In the genomic region with DNA sequence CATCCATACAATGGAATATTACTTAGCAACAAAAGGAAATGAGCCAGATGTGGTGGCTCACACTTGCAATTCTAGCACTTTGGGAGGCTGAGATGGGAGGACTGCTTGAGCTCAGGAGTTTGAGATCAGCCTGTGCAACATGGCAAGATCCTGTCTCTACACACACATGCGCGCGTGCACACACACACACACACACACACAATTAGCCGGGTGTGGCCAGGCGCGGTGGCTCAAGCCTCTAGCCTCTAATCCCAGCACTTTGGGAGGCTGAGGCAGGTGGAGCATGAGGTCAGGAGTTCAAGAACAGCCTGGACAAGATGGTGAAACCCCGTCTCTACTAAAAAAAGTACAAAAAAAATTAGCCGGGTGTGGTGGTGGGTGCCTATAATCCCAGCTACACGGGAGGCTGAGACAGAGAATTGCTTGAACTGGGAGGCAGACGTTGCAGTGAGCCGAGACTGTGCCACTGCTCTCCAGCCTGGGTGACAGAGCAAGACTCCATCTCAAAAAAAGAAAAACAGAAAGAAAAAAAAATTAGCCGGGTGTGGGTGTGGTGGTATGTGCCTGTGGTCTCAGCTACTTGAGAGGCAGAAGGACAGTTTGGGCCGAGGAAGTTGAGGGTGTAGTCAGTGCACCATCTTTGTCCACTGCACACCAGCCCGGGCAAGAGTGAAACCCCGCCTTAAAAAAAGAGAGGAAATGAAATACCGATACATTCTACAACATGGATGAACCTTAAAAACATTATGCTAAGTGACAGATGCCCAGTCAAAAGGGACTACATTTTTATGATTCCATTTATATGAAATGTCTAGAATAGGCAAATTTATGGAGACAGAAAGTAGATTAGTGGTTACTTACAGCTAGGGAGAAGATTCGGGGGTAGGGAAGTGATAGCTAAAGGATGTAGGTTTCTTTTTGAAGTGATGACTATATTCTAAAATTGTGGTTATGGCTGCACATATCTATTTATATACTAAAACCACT, we compare ENCODE assay signal across 9 cellular contexts. TPM values are rescaled to one million over a fixed set of nuclear protein-coding genes. Genes with fewer than 3 reads are reported as not detected.
A peak's percentile ranks its signal among the peaks of the same experiment; 100 is the strongest.
DNase-seq lines count a peak whose midpoint lies in the region; ATAC-seq and TF ChIP-seq lines count a peak whose summit lies in the region.
"Had no signal": no experiment of that assay in that cellular context is flagged by ENCODE, and none has a peak within 500 bp of the region (broad histone marks: within the 10 kb centered on the region; RNA-seq: fewer than 3 reads in every experiment).

No MANE protein-coding gene starts in this region.

- ATAC-seq in GM19372 (IDR thresholded peaks at IDR 0.05; ENCODE audit: low read depth, unreplicated experiment) = peak; percentile 64
- ATAC-seq in HG03175 (IDR thresholded peaks at IDR 0.05; ENCODE audit: unreplicated experiment) = peak; percentile 63

- peaks cover 17 to 21% (median 19%) of the 10 kb centered on the region in 10 experiments for H3K4me1 ChIP-seq in BLaER1 treated with 17β-estradiol and CSF1 and Interleukin-3, amounts not matched to agents 10 nM and 100 nM
- H3K4me1 ChIP-seq in vagina (no peaks in the 10 kb centered on the region), ascending aorta (no peaks in the 10 kb centered on the region)
- H3K4me1 ChIP-seq: SJSA1 had no signal

- no peaks in the 10 kb centered on the region for H3K27me3 ChIP-seq in BLaER1 treated with 17β-estradiol and CSF1 and Interleukin-3, amounts not matched to agents 10 nM and 100 nM
- no peaks in the 10 kb centered on the region for H3K27me3 ChIP-seq in dorsolateral prefrontal cortex
- no peaks in the 10 kb centered on the region for H3K27me3 ChIP-seq in vagina
- H3K27me3 ChIP-seq in ascending aorta = no peaks in the 10 kb centered on the region
- H3K27me3 ChIP-seq: SJSA1 had no signal

- TF ChIP-seq POLR2A in vagina (IDR thresholded peaks at IDR 0.05) = no peak

- peak overlapping the region; percentile 40 to 90 (median 68) for H3K4me2 ChIP-seq in BLaER1 treated with 17β-estradiol and CSF1 and Interleukin-3, amounts not matched to agents 10 nM and 100 nM

- H3K9me3 ChIP-seq in BLaER1 treated with 17β-estradiol and CSF1 and Interleukin-3, amounts not matched to agents 10 nM and 100 nM (replicated peaks in 1 of 11) = peaks cover 6 to 35% (median 28%) of the 10 kb centered on the region in 11 experiments; a peak in 19 of 22 replicates
- H3K9me3 ChIP-seq in vagina = no peaks in the 10 kb centered on the region
- no peaks in the 10 kb centered on the region for H3K9me3 ChIP-seq in ascending aorta
- H3K9me3 ChIP-seq: SJSA1 had no signal

- peaks cover 61 to 100% (median 90%) of the 10 kb centered on the region in 11 experiments for H3K36me3 ChIP-seq in BLaER1 treated with 17β-estradiol and CSF1 and Interleukin-3, amounts not matched to agents 10 nM and 100 nM
- peaks cover 4 to 39% of the 10 kb centered on the region in 2 donors for H3K36me3 ChIP-seq in vagina
- peaks cover 15 to 44% of the 10 kb centered on the region in 2 donors for H3K36me3 ChIP-seq in ascending aorta

- intact Hi-C loops in dorsolateral prefrontal cortex (cut with DNase I) (no loop called here), vagina (cut with DNase I) (no loop called here), ascending aorta (cut with DNase I) (no loop called here)

- DNase-seq in activated T-cell treated with anti-CD3 and anti-CD28 coated beads, Interleukin-2, amount 50 U/mL, for 48 hours = peak; percentile 35 to 43
- DNase-seq in T1000 (lab: John Stamatoyannopoulos, UW) = no peak
- DNase-seq in dorsolateral prefrontal cortex = no peak
- DNase-seq in vagina (ENCODE audit: extremely low spot score in 2 of 2) = no peak
- DNase-seq in ascending aorta (ENCODE audit: low spot score in 2 of 2) = no peak

- peak overlapping the region in 5 of 10 experiments; percentile 23 to 41 (median 26); a peak in 8 of 20 replicates for H3K4me3 ChIP-seq in BLaER1 treated with 17β-estradiol and CSF1 and Interleukin-3, amounts not matched to agents 10 nM and 100 nM
- no peak overlapping the region for H3K4me3 ChIP-seq in dorsolateral prefrontal cortex
- no peak overlapping the region for H3K4me3 ChIP-seq in vagina
- H3K4me3 ChIP-seq in ascending aorta = peak overlapping the region in 1 of 2 donors; percentile 20
- H3K4me3 ChIP-seq: SJSA1 had no signal

- peak overlapping the region in 7 of 11 experiments; percentile 4 to 63 (median 29); a peak in 12 of 22 replicates for H3K27ac ChIP-seq in BLaER1 treated with 17β-estradiol and CSF1 and Interleukin-3, amounts not matched to agents 10 nM and 100 nM
- no peak overlapping the region for H3K27ac ChIP-seq in dorsolateral prefrontal cortex
- no peak overlapping the region for H3K27ac ChIP-seq in vagina
- H3K27ac ChIP-seq in ascending aorta = no peak overlapping the region
- H3K27ac ChIP-seq: SJSA1 had no signal

- peak overlapping the region in 3 of 11 experiments; percentile 11 to 41 (median 31); a peak in 4 of 22 replicates for H3K9ac ChIP-seq in BLaER1 treated with 17β-estradiol and CSF1 and Interleukin-3, amounts not matched to agents 10 nM and 100 nM

- TF ChIP-seq CTCF in dorsolateral prefrontal cortex (IDR thresholded peaks at IDR 0.05 in 54 of 56, conservative IDR thresholded peaks at IDR 0.05 in 2 of 56; ENCODE audit: low read depth in 1 of 56, partially characterized antibody in 56 of 56) (no peak), vagina (IDR thresholded peaks at IDR 0.05) (no peak), ascending aorta (IDR thresholded peaks at IDR 0.05) (no peak)

- H4K20me1 ChIP-seq in BLaER1 treated with 17β-estradiol and CSF1 and Interleukin-3, amounts not matched to agents 10 nM and 100 nM = no peaks in the 10 kb centered on the region

RNA-seq across cellular contexts. Expression of gene RBL1, which starts 52.5 kb away (rescaled TPM):
- total RNA-seq in dorsolateral prefrontal cortex = 10 to 100 TPM in 17 of 120 experiments, 1 to 10 TPM in 103; 3.8 to 16.4 (median 7.5) TPM
- 15.0 TPM for total RNA-seq in vagina
- total RNA-seq in ascending aorta = 1.9 TPM

Comparison
In these comparisons a context has a peak if more than half of its experiments do, and no peak if none do; other contexts are left out.
1. H3K27ac ChIP-seq: peak in BLaER1 treated with 17β-estradiol and CSF1 and Interleukin-3, amounts not matched to agents 10 nM and 100 nM (7 of 11); none in dorsolateral prefrontal cortex (0 of 59), vagina (single experiment) and ascending aorta (0 of 2).
2. DNase-seq: peak in activated T-cell treated with anti-CD3 and anti-CD28 coated beads, Interleukin-2, amount 50 U/mL, for 48 hours (2 of 2); none in T1000 (single experiment), dorsolateral prefrontal cortex (0 of 10), vagina (0 of 2) and ascending aorta (0 of 2).